ENCODE assay signal across 10 cellular contexts in genomic region chr1:12486401-12487005, GRCh38.
A peak's percentile ranks its signal among the peaks of the same experiment; 100 is the strongest.
DNase-seq lines count a peak whose midpoint lies in the region; ATAC-seq and TF ChIP-seq lines count a peak whose summit lies in the region.
"Had no signal": no experiment of that assay in that cellular context is flagged by ENCODE, and none has a peak within 500 bp of the region (broad histone marks: within the 10 kb centered on the region; RNA-seq: fewer than 3 reads in every experiment).

No MANE protein-coding gene starts in this region.

- in situ Hi-C loops in astrocyte of the spinal cord (cut with HindIII; ENCODE audit: low sequenced_read_pairs) = no loop called here
- in situ Hi-C loops in gastrocnemius medialis (cut with MboI; ENCODE audit: low sequenced_read_pairs in 4 of 4) = no loop called here

- no peaks in the 10 kb centered on the region for H3K27me3 ChIP-seq in gastrocnemius medialis

- TF ChIP-seq CTCF in astrocyte of the spinal cord (IDR thresholded peaks at IDR 0.05; ENCODE audit: low read depth, low read length) = no peak
- TF ChIP-seq CTCF in gastrocnemius medialis (IDR thresholded peaks at IDR 0.05 in 4 of 5, conservative IDR thresholded peaks at IDR 0.05 in 1 of 5) = no peak

- H3K27ac ChIP-seq in gastrocnemius medialis = peak overlapping the region; percentile 74 to 94 (median 78)

- TF ChIP-seq POLR2A in gastrocnemius medialis (IDR thresholded peaks at IDR 0.05) = no peak

- ATAC-seq in gastrocnemius medialis = peak; percentile 93 to 94
- no peak for ATAC-seq in HG03175 (IDR thresholded peaks at IDR 0.05; ENCODE audit: unreplicated experiment)
- ATAC-seq in GM19455 (IDR thresholded peaks at IDR 0.05; ENCODE audit: unreplicated experiment) = no peak
- ATAC-seq: K562; stimulated activated naive CD8-positive, alpha-beta T cell treated with anti-CD3 and anti-CD28 coated beads, Interleukin-15, amount 100 ng/mL, for 72 hours had no signal

- H3K36me3 ChIP-seq in gastrocnemius medialis = no peaks in the 10 kb centered on the region

- H3K9me3 ChIP-seq in gastrocnemius medialis = no peaks in the 10 kb centered on the region

- intact Hi-C loops in gastrocnemius medialis (cut with DNase I; ENCODE audit: low total_unique reads) = no loop called here

- DNase-seq in GM04503 (ENCODE audit: low read depth) (peak; percentile 27), astrocyte of the spinal cord (ENCODE audit: low read depth, low spot score) (peak; percentile 86), iris pigment epithelial cell (ENCODE audit: low read depth) (peak; percentile 84), gastrocnemius medialis (peak; percentile 71 to 84), RPMI8226 (no peak)
- DNase-seq in activated CD4-positive, alpha-beta T cell treated with anti-CD3 and anti-CD28 coated beads, Interleukin-2, amount 50 U/mL, for 1 hour = no peak
- DNase-seq: stimulated activated naive CD8-positive, alpha-beta T cell treated with anti-CD3 and anti-CD28 coated beads, Interleukin-15, amount 100 ng/mL, for 72 hours had no signal

- H3K4me3 ChIP-seq in astrocyte of the spinal cord (ENCODE audit: low read depth, low read length) (no peak overlapping the region), gastrocnemius medialis (peak overlapping the region in 1 of 4 donors; percentile 6)
- H3K4me3 ChIP-seq: K562 had no signal

- H3K4me1 ChIP-seq in gastrocnemius medialis = peaks cover 25 to 44% of the 10 kb centered on the region in 2 donors

Comparison
In these comparisons a context has a peak if more than half of its experiments do, and no peak if none do; other contexts are left out.
1. DNase-seq: peak in GM04503 (single experiment), astrocyte of the spinal cord (single experiment), iris pigment epithelial cell (single experiment) and gastrocnemius medialis (2 of 2); none in RPMI8226 (single experiment) and activated CD4-positive, alpha-beta T cell treated with anti-CD3 and anti-CD28 coated beads, Interleukin-2, amount 50 U/mL, for 1 hour (single experiment).
2. ATAC-seq: peak in gastrocnemius medialis (2 of 2); none in HG03175 (single experiment) and GM19455 (single experiment).